ENCODE assay signal across 15 cellular contexts in the genomic region with DNA sequence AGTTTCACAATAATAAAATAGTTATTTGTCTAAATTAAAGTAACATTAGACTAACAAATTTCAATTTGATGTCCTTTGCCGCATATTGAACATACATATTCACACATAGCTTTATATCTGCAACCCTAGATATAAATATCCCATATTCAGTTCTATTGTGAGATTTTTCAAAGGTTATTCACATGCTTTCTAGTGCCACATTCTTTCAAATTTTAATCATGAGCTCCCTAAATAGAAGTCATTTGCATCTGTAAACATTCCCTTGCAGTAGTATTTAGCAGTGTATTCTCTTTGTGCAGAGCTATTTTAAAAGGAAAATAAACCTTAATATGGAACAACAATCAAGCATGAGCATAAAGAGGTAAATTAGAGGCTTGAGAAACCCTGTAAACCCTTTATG.
"Had no signal": no experiment of that assay in that cellular context is flagged by ENCODE, and none has a peak within 500 bp of the region (broad histone marks: within the 10 kb centered on the region; RNA-seq: fewer than 3 reads in every experiment).

No MANE protein-coding gene starts in this region.

- H3K4me3 Mint-ChIP-seq: activated CD4-positive, alpha-beta T cell treated with anti-CD3 and anti-CD28 coated beads, Interleukin-2, amount 10 ng/mL, durations not matched to agents 7 days and 5 days; activated naive CD4-positive, alpha-beta T cell treated with anti-CD3 and anti-CD28 coated beads, Interleukin-2, amount 50 U/mL, for 24 hours; activated T-cell treated with anti-CD3 and anti-CD28 coated beads, Interleukin-2, amount 50 U/mL, for 72 hours; endodermal cell; nephron progenitor cell had no signal

- DNase-seq: activated CD4-positive, alpha-beta T cell treated with anti-CD3 and anti-CD28 coated beads, Interleukin-2, amount 10 ng/mL, durations not matched to agents 7 days and 5 days; activated effector memory CD4-positive, alpha-beta T cell treated with anti-CD3 and anti-CD28 coated beads, Interleukin-2, amount 50 U/mL, for 16 hours; activated T-cell treated with anti-CD3 and anti-CD28 coated beads, Interleukin-2, amount 50 U/mL, for 72 hours; adrenal gland; endodermal cell; occipital lobe; stimulated activated CD4-positive, alpha-beta T cell treated with anti-CD3 and anti-CD28 coated beads, Interleukin-12 subunit alpha, Interleukin-12 subunit beta, amount 100 ng/mL, for 4 hours; stimulated activated CD4-positive, alpha-beta T cell treated with anti-CD3 and anti-CD28 coated beads, Interleukin-1b, Interleukin-23, amount 100 ng/mL, for 48 hours; stimulated activated naive CD4-positive, alpha-beta T cell treated with Interleukin-2 at 50 U/mL for 16 hours; thyroid gland had no signal

- H3K36me3 ChIP-seq: adrenal gland, cardiac muscle cell, heart left ventricle, thyroid gland had no signal

- H3K4me3 ChIP-seq: adrenal gland, cardiac muscle cell, heart left ventricle, thyroid gland had no signal

- H3K27ac Mint-ChIP-seq: activated CD4-positive, alpha-beta T cell treated with anti-CD3 and anti-CD28 coated beads, Interleukin-2, amount 10 ng/mL, durations not matched to agents 7 days and 5 days; activated naive CD4-positive, alpha-beta T cell treated with anti-CD3 and anti-CD28 coated beads, Interleukin-2, amount 50 U/mL, for 24 hours; activated T-cell treated with anti-CD3 and anti-CD28 coated beads, Interleukin-2, amount 50 U/mL, for 72 hours; endodermal cell had no signal

- H3K9me3 ChIP-seq: adrenal gland, heart left ventricle, thyroid gland had no signal

- H3K36me3 Mint-ChIP-seq: activated naive CD4-positive, alpha-beta T cell treated with anti-CD3 and anti-CD28 coated beads, Interleukin-2, amount 50 U/mL, for 24 hours had no signal

- H3K4me1 Mint-ChIP-seq: activated CD4-positive, alpha-beta T cell treated with anti-CD3 and anti-CD28 coated beads, Interleukin-2, amount 10 ng/mL, durations not matched to agents 7 days and 5 days; activated naive CD4-positive, alpha-beta T cell treated with anti-CD3 and anti-CD28 coated beads, Interleukin-2, amount 50 U/mL, for 24 hours had no signal

- H3K27ac ChIP-seq: adrenal gland, cardiac muscle cell, thyroid gland had no signal

- H3K27me3 ChIP-seq: adrenal gland, cardiac muscle cell, heart left ventricle, thyroid gland had no signal

- H3K9me3 Mint-ChIP-seq: activated CD4-positive, alpha-beta T cell treated with anti-CD3 and anti-CD28 coated beads, Interleukin-2, amount 10 ng/mL, durations not matched to agents 7 days and 5 days; activated naive CD4-positive, alpha-beta T cell treated with anti-CD3 and anti-CD28 coated beads, Interleukin-2, amount 50 U/mL, for 24 hours; activated T-cell treated with anti-CD3 and anti-CD28 coated beads, Interleukin-2, amount 50 U/mL, for 72 hours; endodermal cell; nephron progenitor cell had no signal

- H3K27me3 Mint-ChIP-seq: activated naive CD4-positive, alpha-beta T cell treated with anti-CD3 and anti-CD28 coated beads, Interleukin-2, amount 50 U/mL, for 24 hours had no signal

- FAIRE-seq: frontal cortex had no signal

- H3K4me1 ChIP-seq: adrenal gland, thyroid gland had no signal
